ENCODE assay signal across 23 cellular contexts in the genomic region with DNA sequence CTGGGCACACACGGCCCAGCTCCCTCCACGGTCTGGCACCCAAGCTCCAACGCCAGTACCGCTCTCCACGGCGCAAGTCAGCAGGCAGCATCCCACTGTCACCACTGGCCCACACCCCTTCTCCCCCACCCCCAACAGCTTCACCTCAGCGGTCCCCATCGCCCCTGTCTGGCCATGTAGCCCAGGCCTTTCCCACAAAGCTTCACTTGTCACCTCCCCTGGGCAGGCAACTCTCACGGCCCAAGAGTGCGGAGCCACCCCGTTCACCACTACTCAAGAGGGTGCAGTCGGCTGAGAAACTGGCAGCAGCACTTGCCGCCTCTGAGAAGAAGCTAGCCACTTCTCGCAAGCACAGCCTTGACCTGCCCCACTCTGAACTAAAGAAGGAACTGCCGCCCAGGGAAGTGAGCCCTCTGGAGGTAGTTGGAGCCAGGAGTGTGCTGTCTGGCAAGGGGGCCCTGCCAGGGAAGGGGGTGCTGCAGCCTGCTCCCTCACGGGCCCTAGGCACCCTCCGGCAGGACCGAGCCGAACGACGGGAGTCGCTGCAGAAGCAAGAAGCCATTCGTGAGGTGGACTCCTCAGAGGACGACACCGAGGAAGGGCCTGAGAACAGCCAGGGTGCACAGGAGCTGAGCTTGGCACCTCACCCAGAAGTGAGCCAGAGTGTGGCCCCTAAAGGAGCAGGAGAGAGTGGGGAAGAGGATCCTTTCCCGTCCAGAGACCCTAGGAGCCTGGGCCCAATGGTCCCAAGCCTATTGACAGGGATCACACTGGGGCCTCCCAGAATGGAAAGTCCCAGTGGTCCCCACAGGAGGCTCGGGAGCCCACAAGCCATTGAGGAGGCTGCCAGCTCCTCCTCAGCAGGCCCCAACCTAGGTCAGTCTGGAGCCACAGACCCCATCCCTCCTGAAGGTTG.
A peak's percentile ranks its signal among the peaks of the same experiment; 100 is the strongest.
DNase-seq lines count a peak whose midpoint lies in the region; ATAC-seq, FAIRE-seq and TF ChIP-seq lines count a peak whose summit lies in the region.
"Had no signal": no experiment of that assay in that cellular context is flagged by ENCODE, and none has a peak within 500 bp of the region (broad histone marks: within the 10 kb centered on the region; RNA-seq: fewer than 3 reads in every experiment).

No MANE protein-coding gene starts in this region.

- H3K79me2 ChIP-seq in K562 (ENCODE audit: control insufficient read depth, insufficient read depth, low read length), result no peaks in the 10 kb centered on the region

- no TSS peak for BruUV-seq in K562 (replicated peaks; lab: Mats Ljungman, UMichigan)

- no peak for DNase-seq in stimulated activated naive CD8-positive, alpha-beta T cell treated with anti-CD3 and anti-CD28 coated beads, Interleukin-15, amount 100 ng/mL, for 72 hours
- no peak for DNase-seq in stimulated activated naive CD8-positive, alpha-beta T cell treated with anti-CD3 and anti-CD28 coated beads, Interleukin-15, Interleukin-2, amounts not matched to agents 100 U/mL and 50 U/mL, for 24 hours
- DNase-seq in K562 (ENCODE audit: extremely low read depth in 1 of 4, low spot score in 3 of 4) (no peak), left lung (peak in 1 of 2 donors; percentile 74), upper lobe of left lung (peak; percentile 58 to 59), vagina (ENCODE audit: extremely low spot score in 2 of 2) (no peak), ecto neural progenitor cell (ENCODE audit: low spot score) (no peak)
- DNase-seq: activated CD4-positive, alpha-beta T cell treated with anti-CD3 and anti-CD28 coated beads for 48 hours; activated T-cell treated with anti-CD3 and anti-CD28 coated beads, Interleukin-2, amount 50 U/mL, for 4 hours; body of pancreas; colonic mucosa; islet precursor cell; KG1; MV-4-11; NCI-H1694 treated with DMSO at 0.1 percent for 48 hours; NCI-H526; nucleus accumbens; SK-N-SH; T-helper 2 cell had no signal

- CTCF ChIA-PET in K562 (lab: Yijun Ruan, JAX; ENCODE audit: low intra/inter-chr PET ratio), result interaction anchor here (4.4 to 5.8 kb wide), 2 partner anchors 145 to 189 kb away, joined by 32 to 157 read pairs; no protein-coding TSS in a partner anchor

- TF ChIP-seq CTCF in K562 (IDR thresholded peaks at IDR 0.05 in 2 of 3, conservative IDR thresholded peaks at IDR 0.05 in 1 of 3; ENCODE audit: insufficient read depth in 2 of 3, low read depth in 1 of 3, low read length in 3 of 3), result no peak
- TF ChIP-seq CTCF in left lung (IDR thresholded peaks at IDR 0.05), result no peak
- no peak for TF ChIP-seq CTCF in upper lobe of left lung (IDR thresholded peaks at IDR 0.05)
- TF ChIP-seq CTCF in vagina (IDR thresholded peaks at IDR 0.05), result no peak

- no peak overlapping the region for H3K4me3 Mint-ChIP-seq in stimulated activated naive CD8-positive, alpha-beta T cell treated with anti-CD3 and anti-CD28 coated beads, Interleukin-15, amount 100 ng/mL, for 72 hours
- H3K4me3 Mint-ChIP-seq: activated T-cell treated with anti-CD3 and anti-CD28 coated beads, Interleukin-2, amount 50 U/mL, for 4 hours; B cell had no signal

- peak overlapping the region in 1 of 2 experiments; percentile 47; a peak in 1 of 4 replicates for H3K9ac ChIP-seq in K562 (ENCODE audit: insufficient read depth in 1 of 2, low read depth in 2 of 2, low read length in 2 of 2)
- H3K9ac ChIP-seq: SK-N-SH had no signal

- in situ Hi-C loops in K562 (cut with MboI), result loop anchor here (5.0 kb wide), 1 partner anchor 142 kb away; a partner anchor contains a TSS

- intact Hi-C loops in K562 (cut with micrococcal nuclease) (no loop called here), left lung (cut with DNase I) (loop anchor here in 1 of 2 donors (5.0 kb wide), 1 partner anchor 187 kb away; no protein-coding TSS in a partner anchor), vagina (cut with DNase I) (no loop called here)

- H3K4me2 ChIP-seq in K562 (ENCODE audit: insufficient read depth, low read length), result no peak overlapping the region
- H3K4me2 ChIP-seq: SK-N-SH, smooth muscle cell had no signal

- FAIRE-seq in K562 (lab: Jason Lieb, UNC), result no peak
- FAIRE-seq: GM12891 had no signal

- peaks cover 10 to 12% of the 10 kb centered on the region in 2 experiments; a peak in 4 of 5 replicates for H3K4me1 ChIP-seq in K562 (replicated peaks in 1 of 2; ENCODE audit: control insufficient read depth in 2 of 2, insufficient read depth in 2 of 2, low read length in 2 of 2)
- H3K4me1 ChIP-seq in left lung, result peaks cover 0 to 25% of the 10 kb centered on the region in 2 donors
- H3K4me1 ChIP-seq in upper lobe of left lung, result peaks cover 6 to 24% (median 23%) of the 10 kb centered on the region in 4 donors
- H3K4me1 ChIP-seq in vagina, result peaks cover 9% of the 10 kb centered on the region

- no peaks in the 10 kb centered on the region for H3K27me3 Mint-ChIP-seq in stimulated activated naive CD8-positive, alpha-beta T cell treated with anti-CD3 and anti-CD28 coated beads, Interleukin-15, amount 100 ng/mL, for 72 hours
- H3K27me3 Mint-ChIP-seq: B cell had no signal

- H3K27ac ChIP-seq in K562 (ENCODE audit: extremely low read depth, low read depth, low read length), result no peak overlapping the region
- H3K27ac ChIP-seq in left lung, result no peak overlapping the region
- H3K27ac ChIP-seq in upper lobe of left lung, result no peak overlapping the region
- H3K27ac ChIP-seq in vagina, result no peak overlapping the region
- H3K27ac ChIP-seq: body of pancreas, colonic mucosa had no signal

- TF ChIP-seq EP300 in K562 (IDR thresholded peaks at IDR 0.05; ENCODE audit: low read length), result no peak
- TF ChIP-seq EP300 in upper lobe of left lung (IDR thresholded peaks at IDR 0.05), result no peak

- no peak overlapping the region for H3K4me3 ChIP-seq in K562
- H3K4me3 ChIP-seq in left lung, result no peak overlapping the region
- no peak overlapping the region for H3K4me3 ChIP-seq in upper lobe of left lung
- H3K4me3 ChIP-seq in vagina, result no peak overlapping the region
- H3K4me3 ChIP-seq: body of pancreas, colonic mucosa, smooth muscle cell had no signal

- H3K36me3 ChIP-seq in K562 (ENCODE audit: control insufficient read depth, insufficient read depth, low read length) (peaks cover 33% of the 10 kb centered on the region; the same call in 1 of the 3 replicates), left lung (peaks cover 0 to 51% of the 10 kb centered on the region in 2 donors), upper lobe of left lung (peaks cover 0 to 49% (median 17%) of the 10 kb centered on the region in 4 donors), vagina (no peaks in the 10 kb centered on the region)
- H3K36me3 ChIP-seq: colonic mucosa had no signal

- H3K9me1 ChIP-seq in K562 (ENCODE audit: control insufficient read depth, insufficient read depth, low read length), result no peaks in the 10 kb centered on the region

- no peak overlapping the region for H3K27ac Mint-ChIP-seq in stimulated activated naive CD8-positive, alpha-beta T cell treated with anti-CD3 and anti-CD28 coated beads, Interleukin-15, amount 100 ng/mL, for 72 hours
- H3K27ac Mint-ChIP-seq: B cell had no signal

- POLR2A ChIA-PET in K562 (lab: Yijun Ruan, JAX), result interaction anchor here (0.7 to 4.1 kb wide), 8 partner anchors 11 to 362 kb away, joined by 3 to 29 read pairs (median 4); a partner anchor contains a TSS

- H4K20me1 ChIP-seq in K562 (replicated peaks; ENCODE audit: control insufficient read depth, insufficient read depth, low read length), result 0 out of 2 replicates have a peak, but pooled peaks cover 8% of the 10 kb centered on the region

- H3K9me3 ChIP-seq in K562 (replicated peaks; ENCODE audit: control insufficient read depth, insufficient read depth, low read depth, low read length) (no peaks in the 10 kb centered on the region), left lung (no peaks in the 10 kb centered on the region), upper lobe of left lung (no peaks in the 10 kb centered on the region), vagina (no peaks in the 10 kb centered on the region)
- H3K9me3 ChIP-seq: body of pancreas, colonic mucosa, SK-N-SH had no signal

- TF ChIP-seq POLR2A in K562 (conservative IDR thresholded peaks at IDR 0.05), result no peak
- no peak for TF ChIP-seq POLR2A in upper lobe of left lung (IDR thresholded peaks at IDR 0.05)
- no peak for TF ChIP-seq POLR2A in vagina (IDR thresholded peaks at IDR 0.05)

- H3K27me3 ChIP-seq in K562 (ENCODE audit: control insufficient read depth in 2 of 2, insufficient read depth in 2 of 2, low read length in 2 of 2) (no peaks in the 10 kb centered on the region), left lung (no peaks in the 10 kb centered on the region), upper lobe of left lung (no peaks in the 10 kb centered on the region), vagina (no peaks in the 10 kb centered on the region)
- H3K27me3 ChIP-seq: body of pancreas, colonic mucosa had no signal

- no peak overlapping the region for H2AFZ ChIP-seq in K562 (ENCODE audit: low read depth, low read length)

- no peak for TF ChIP-seq RAD21 in K562 (CRISPR knock-in tag; conservative IDR thresholded peaks at IDR 0.05 in 1 of 2, IDR thresholded peaks at IDR 0.05 in 1 of 2)

- WGBS in K562 (ENCODE audit: insufficient coverage, low coverage, missing lambda C conversion rate), result 90% methylated on average over 26 of the region's 27 CpGs
- WGBS in upper lobe of left lung, 2 donors, result 84 to 92% methylated on average over 20 to 26 of the region's 27 CpGs

- H3K4me1 Mint-ChIP-seq in stimulated activated naive CD8-positive, alpha-beta T cell treated with anti-CD3 and anti-CD28 coated beads, Interleukin-15, amount 100 ng/mL, for 72 hours, result no peaks in the 10 kb centered on the region
- H3K4me1 Mint-ChIP-seq: B cell had no signal

- H3K9me3 Mint-ChIP-seq in stimulated activated naive CD8-positive, alpha-beta T cell treated with anti-CD3 and anti-CD28 coated beads, Interleukin-15, amount 100 ng/mL, for 72 hours, result no peaks in the 10 kb centered on the region
- H3K9me3 Mint-ChIP-seq: activated T-cell treated with anti-CD3 and anti-CD28 coated beads, Interleukin-2, amount 50 U/mL, for 4 hours had no signal

- peak; percentile 4 for ATAC-seq in stimulated activated naive CD8-positive, alpha-beta T cell treated with anti-CD3 and anti-CD28 coated beads, Interleukin-15, amount 100 ng/mL, for 72 hours
- no peak for ATAC-seq in stimulated activated naive CD8-positive, alpha-beta T cell treated with anti-CD3 and anti-CD28 coated beads, Interleukin-15, Interleukin-2, amounts not matched to agents 100 U/mL and 50 U/mL, for 24 hours
- no peak for ATAC-seq in K562
- peak; percentile 17 for ATAC-seq in left lung
- ATAC-seq in upper lobe of left lung (ENCODE audit: low FRiP score in 2 of 2), result no peak
- no peak for ATAC-seq in GM18873 (IDR thresholded peaks at IDR 0.05; ENCODE audit: low FRiP score, unreplicated experiment)
- ATAC-seq: activated T-cell treated with anti-CD3 and anti-CD28 coated beads, Interleukin-2, amount 50 U/mL, for 4 hours; body of pancreas had no signal

Comparison
In these comparisons a context has a peak if more than half of its experiments do, and no peak if none do; other contexts are left out.
1. ATAC-seq: peak in stimulated activated naive CD8-positive, alpha-beta T cell treated with anti-CD3 and anti-CD28 coated beads, Interleukin-15, amount 100 ng/mL, for 72 hours (single experiment) and left lung (single experiment); none in stimulated activated naive CD8-positive, alpha-beta T cell treated with anti-CD3 and anti-CD28 coated beads, Interleukin-15, Interleukin-2, amounts not matched to agents 100 U/mL and 50 U/mL, for 24 hours (single experiment), K562 (single experiment), upper lobe of left lung (0 of 2) and GM18873 (single experiment).
2. DNase-seq: peak in upper lobe of left lung (2 of 2); none in stimulated activated naive CD8-positive, alpha-beta T cell treated with anti-CD3 and anti-CD28 coated beads, Interleukin-15, amount 100 ng/mL, for 72 hours (0 of 2), stimulated activated naive CD8-positive, alpha-beta T cell treated with anti-CD3 and anti-CD28 coated beads, Interleukin-15, Interleukin-2, amounts not matched to agents 100 U/mL and 50 U/mL, for 24 hours (single experiment), K562 (0 of 4), vagina (0 of 2) and ecto neural progenitor cell (single experiment).